ENCODE assay signal across 1 cellular context in the genomic region with DNA sequence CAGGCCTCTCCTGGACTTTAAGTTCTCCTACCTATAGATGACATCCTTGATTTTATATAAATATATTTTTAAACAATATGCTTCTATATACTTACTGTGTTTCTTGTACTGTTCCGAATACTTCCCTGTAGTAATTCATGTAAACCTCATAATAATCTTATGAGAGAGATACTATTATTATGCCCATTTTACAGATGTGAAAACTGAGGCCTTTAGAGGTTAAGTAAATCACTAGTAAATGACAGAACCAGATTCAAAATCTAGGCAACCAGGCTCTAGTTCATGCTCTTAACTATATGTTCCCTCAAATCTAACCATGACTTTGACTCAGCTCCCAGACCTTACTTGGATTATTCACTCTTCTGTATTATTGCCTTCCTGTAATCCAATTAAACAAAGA.
A peak's percentile ranks its signal among the peaks of the same experiment; 100 is the strongest.
TF ChIP-seq lines count a peak whose summit lies in the region.

No MANE protein-coding gene starts in this region.

TF ChIP-seq in K562, 482 proteins besides CTCF, POLR2A, EP300 and RAD21 (continued from another document):
- TF ChIP-seq RBM25 (IDR thresholded peaks at IDR 0.05; ENCODE audit: low read depth, low read length, severe bottlenecking) (peak; percentile 93), FOSL1 (tag; conservative IDR thresholded peaks at IDR 0.05) (no peak), ZNF174 (CRISPR knock-in tag; IDR thresholded peaks at IDR 0.05) (no peak), ADNP (tag; IDR thresholded peaks at IDR 0.05) (peak; percentile 65; the same call in 1 of the 2 replicates), NEUROD1 (IDR thresholded peaks at IDR 0.05; ENCODE audit: borderline replicate concordance, low read depth, low read length, partially characterized antibody) (no peak), KLF13 (tag; IDR thresholded peaks at IDR 0.05; ENCODE audit: borderline replicate concordance, low read depth) (no peak), ZNF696 (CRISPR knock-in tag; conservative IDR thresholded peaks at IDR 0.05) (no peak), SETDB1 (IDR thresholded peaks at IDR 0.05; ENCODE audit: low read length) (no peak), FOXM1 (IDR thresholded peaks at IDR 0.05; ENCODE audit: low read depth) (no peak), FOXM1 (CRISPR knock-in tag; IDR thresholded peaks at IDR 0.05; ENCODE audit: low read depth) (no peak)
- TF ChIP-seq, protein P1, sequence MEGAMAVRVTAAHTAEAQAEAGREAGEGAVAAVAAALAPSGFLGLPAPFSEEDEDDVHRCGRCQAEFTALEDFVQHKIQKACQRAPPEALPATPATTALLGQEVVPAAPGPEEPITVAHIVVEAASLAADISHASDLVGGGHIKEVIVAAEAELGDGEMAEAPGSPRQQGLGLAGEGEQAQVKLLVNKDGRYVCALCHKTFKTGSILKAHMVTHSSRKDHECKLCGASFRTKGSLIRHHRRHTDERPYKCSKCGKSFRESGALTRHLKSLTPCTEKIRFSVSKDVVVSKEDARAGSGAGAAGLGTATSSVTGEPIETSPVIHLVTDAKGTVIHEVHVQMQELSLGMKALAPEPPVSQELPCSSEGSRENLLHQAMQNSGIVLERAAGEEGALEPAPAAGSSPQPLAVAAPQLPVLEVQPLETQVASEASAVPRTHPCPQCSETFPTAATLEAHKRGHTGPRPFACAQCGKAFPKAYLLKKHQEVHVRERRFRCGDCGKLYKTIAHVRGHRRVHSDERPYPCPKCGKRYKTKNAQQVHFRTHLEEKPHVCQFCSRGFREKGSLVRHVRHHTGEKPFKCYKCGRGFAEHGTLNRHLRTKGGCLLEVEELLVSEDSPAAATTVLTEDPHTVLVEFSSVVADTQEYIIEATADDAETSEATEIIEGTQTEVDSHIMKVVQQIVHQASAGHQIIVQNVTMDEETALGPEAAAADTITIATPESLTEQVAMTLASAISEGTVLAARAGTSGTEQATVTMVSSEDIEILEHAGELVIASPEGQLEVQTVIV (CRISPR knock-in tag; IDR thresholded peaks at IDR 0.05; ENCODE audit: borderline replicate concordance), result no peak
- TF ChIP-seq, protein P2, sequence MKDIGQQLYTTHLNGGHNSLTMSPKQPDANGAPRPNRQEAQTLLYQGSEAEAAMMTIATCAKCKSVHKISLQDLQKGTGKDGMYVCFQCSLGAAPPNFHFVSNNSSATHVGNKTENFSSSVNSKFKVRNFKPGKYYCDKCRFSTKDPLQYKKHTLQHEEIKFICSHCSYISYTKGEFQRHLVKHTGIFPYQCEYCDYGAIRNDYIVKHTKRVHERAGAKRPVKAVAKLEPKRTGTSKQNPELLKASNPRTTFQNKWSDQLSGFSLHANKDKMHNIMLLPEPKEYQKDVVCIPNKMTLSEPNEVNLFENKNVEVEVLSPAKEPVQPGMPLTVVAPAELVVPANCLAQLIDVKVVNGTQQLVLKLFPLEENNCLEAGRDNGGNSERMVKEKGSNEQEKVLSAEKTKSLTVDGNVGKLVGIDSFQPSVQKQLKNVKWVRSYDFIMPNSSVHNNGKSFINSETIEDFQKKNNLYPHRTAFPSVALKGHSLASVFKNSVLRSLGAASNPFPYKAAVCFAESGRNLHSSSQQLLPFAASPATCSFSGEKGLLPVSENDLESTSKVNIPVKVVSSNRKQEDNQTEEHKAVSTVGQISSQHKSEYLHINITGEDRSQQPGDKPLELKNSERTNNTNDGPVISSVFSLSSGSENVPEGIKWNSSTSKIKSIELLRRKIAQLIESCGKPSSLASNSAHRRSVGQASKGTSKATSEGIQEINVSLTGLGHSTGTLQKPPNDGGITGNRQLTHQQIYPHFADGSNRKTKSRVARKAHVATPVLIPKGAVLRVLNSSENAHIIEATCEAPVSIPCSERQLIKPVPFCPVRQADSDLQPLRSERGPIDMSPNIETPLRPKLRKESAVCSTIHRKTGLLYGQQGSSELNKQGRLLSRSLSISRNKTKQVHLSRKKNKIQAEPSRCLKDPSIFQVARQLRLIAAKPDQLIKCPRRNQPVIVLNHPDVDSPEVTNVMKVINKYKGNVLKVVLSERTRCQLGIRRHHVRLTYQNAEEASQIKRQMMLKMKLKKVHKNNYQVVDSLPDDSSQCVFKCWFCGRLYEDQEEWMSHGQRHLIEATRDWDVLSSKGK (CRISPR knock-in tag; IDR thresholded peaks at IDR 0.05), result no peak
